27 cellular contexts compared by ENCODE assay signal in genomic region chr2:183204397-183204796, GRCh38.
"Had no signal": no experiment of that assay in that cellular context is flagged by ENCODE, and none has a peak within 500 bp of the region (broad histone marks: within the 10 kb centered on the region; RNA-seq: fewer than 3 reads in every experiment).

No MANE protein-coding gene starts in this region.

- DNase-seq: activated CD4-positive, alpha-beta T cell treated with anti-CD3 and anti-CD28 coated beads for 36 hours; activated CD4-positive, alpha-beta T cell treated with anti-CD3 and anti-CD28 coated beads, Interleukin-2, amount 10 ng/mL, durations not matched to agents 7 days and 5 days; activated CD4-positive, alpha-beta T cell treated with anti-CD3 and anti-CD28 coated beads, Interleukin-2, amount 50 U/mL, for 48 hours; activated CD8-positive, alpha-beta T cell treated with anti-CD3 and anti-CD28 coated beads, Interleukin-2, amount 10 ng/mL, durations not matched to agents 7 days and 5 days; activated gamma-delta T cell; activated naive CD4-positive, alpha-beta T cell treated with Interleukin-2 at 50 U/mL for 16 hours; activated naive CD8-positive, alpha-beta T cell treated with anti-CD3 and anti-CD28 coated beads, Interleukin-2, amount 10 ng/mL, durations not matched to agents 7 days and 5 days; activated T-cell treated with anti-CD3 and anti-CD28 coated beads, Interleukin-2, amount 50 U/mL, for 24 hours; amygdala; NCI-H1105; NCI-H1417 treated with DMSO at 0.1 percent for 48 hours; NCI-H187 treated with DMSO at 0.1 percent for 48 hours; NCI-H2081 treated with DMSO at 0.1 percent for 48 hours; NCI-H345; NCI-H524 treated with DMSO at 0.1 percent for 48 hours; NCI-H748 treated with DMSO at 0.1 percent for 48 hours; NK-92 treated with Interleukin-12 subunit alpha and Interleukin-12 subunit beta, amount 100 ng/mL, for 24 hours; SHP77; SK-N-SH had no signal

- H3K9me3 ChIP-seq: ascending aorta, SJSA1 had no signal

- H3K4me1 Mint-ChIP-seq: activated CD4-positive, alpha-beta T cell treated with anti-CD3 and anti-CD28 coated beads for 36 hours; activated CD4-positive, alpha-beta T cell treated with anti-CD3 and anti-CD28 coated beads, Interleukin-2, amount 10 ng/mL, durations not matched to agents 7 days and 5 days; activated naive CD4-positive, alpha-beta T cell treated with anti-CD3 and anti-CD28 coated beads, Interleukin-2, amount 50 U/mL, for 24 hours; activated naive CD8-positive, alpha-beta T cell treated with anti-CD3 and anti-CD28 coated beads, Interleukin-2, amount 10 ng/mL, durations not matched to agents 7 days and 5 days had no signal

- H3K4me1 ChIP-seq: ascending aorta had no signal

- H3K4me3 ChIP-seq: ascending aorta, cardiac muscle cell, SJSA1 had no signal

- H3K9me3 Mint-ChIP-seq: activated CD4-positive, alpha-beta T cell treated with anti-CD3 and anti-CD28 coated beads, Interleukin-2, amount 10 ng/mL, durations not matched to agents 7 days and 5 days; activated naive CD4-positive, alpha-beta T cell treated with anti-CD3 and anti-CD28 coated beads, Interleukin-2, amount 50 U/mL, for 24 hours had no signal

- H3K9me2 ChIP-seq: SK-N-SH had no signal

- H3K9ac ChIP-seq: SK-N-SH had no signal

- H3K4me3 Mint-ChIP-seq: activated CD4-positive, alpha-beta T cell treated with anti-CD3 and anti-CD28 coated beads for 36 hours; activated CD4-positive, alpha-beta T cell treated with anti-CD3 and anti-CD28 coated beads, Interleukin-2, amount 10 ng/mL, durations not matched to agents 7 days and 5 days; activated CD8-positive, alpha-beta T cell treated with anti-CD3 and anti-CD28 coated beads, Interleukin-2, amount 10 ng/mL, durations not matched to agents 7 days and 5 days; activated naive CD4-positive, alpha-beta T cell treated with anti-CD3 and anti-CD28 coated beads, Interleukin-2, amount 50 U/mL, for 24 hours; activated naive CD8-positive, alpha-beta T cell treated with anti-CD3 and anti-CD28 coated beads, Interleukin-2, amount 10 ng/mL, durations not matched to agents 7 days and 5 days; activated T-cell treated with anti-CD3 and anti-CD28 coated beads, Interleukin-2, amount 50 U/mL, for 24 hours; T-helper 1 cell treated with Interleukin-12 subunit alpha and Interleukin-12 subunit beta and Interleukin-4 antibody, amounts not matched to agents 30 μg/mL and 1 μg/mL, for 36 hours; T-helper 2 cell treated with Interferon-gamma antibody and Interleukin-4, amounts not matched to agents 5 μg/mL and 100 μg/mL, for 36 hours had no signal

- H3K27ac Mint-ChIP-seq: activated CD4-positive, alpha-beta T cell treated with anti-CD3 and anti-CD28 coated beads for 36 hours; activated CD4-positive, alpha-beta T cell treated with anti-CD3 and anti-CD28 coated beads, Interleukin-2, amount 10 ng/mL, durations not matched to agents 7 days and 5 days; activated CD8-positive, alpha-beta T cell treated with anti-CD3 and anti-CD28 coated beads, Interleukin-2, amount 10 ng/mL, durations not matched to agents 7 days and 5 days; activated naive CD4-positive, alpha-beta T cell treated with anti-CD3 and anti-CD28 coated beads, Interleukin-2, amount 50 U/mL, for 24 hours; activated naive CD8-positive, alpha-beta T cell treated with anti-CD3 and anti-CD28 coated beads, Interleukin-2, amount 10 ng/mL, durations not matched to agents 7 days and 5 days; activated T-cell treated with anti-CD3 and anti-CD28 coated beads, Interleukin-2, amount 50 U/mL, for 24 hours; activated T-helper 2 cell treated with anti-CD3 and anti-CD28 coated beads, Interferon-gamma antibody, Interleukin-2, Interleukin-4, amounts not matched to agents 10 μg/mL and 5 μg/mL and 100 μg/mL, durations not matched to agents 14 hours and 24 hours and 36 hours; T-helper 1 cell treated with Interleukin-12 subunit alpha and Interleukin-12 subunit beta and Interleukin-4 antibody, amounts not matched to agents 30 μg/mL and 1 μg/mL, for 36 hours; T-helper 2 cell treated with Interferon-gamma antibody and Interleukin-4, amounts not matched to agents 5 μg/mL and 100 μg/mL, for 36 hours had no signal

- H3K27ac ChIP-seq: ascending aorta, cardiac muscle cell, SJSA1 had no signal

- ATAC-seq: activated CD4-positive, alpha-beta T cell treated with anti-CD3 and anti-CD28 coated beads for 36 hours; activated CD4-positive, CD25-positive, alpha-beta regulatory T cell treated with anti-CD3 and anti-CD28 coated beads, Interleukin-2, amount 50 U/mL, for 24 hours; activated CD8-positive, alpha-beta T cell treated with anti-CD3 and anti-CD28 coated beads, Interleukin-2, amount 10 ng/mL, durations not matched to agents 7 days and 5 days had no signal

- H3K4me2 ChIP-seq: SK-N-SH had no signal

- H3K27me3 Mint-ChIP-seq: activated CD4-positive, alpha-beta T cell treated with anti-CD3 and anti-CD28 coated beads for 36 hours; activated CD4-positive, alpha-beta T cell treated with anti-CD3 and anti-CD28 coated beads, Interleukin-2, amount 10 ng/mL, durations not matched to agents 7 days and 5 days; activated naive CD4-positive, alpha-beta T cell treated with anti-CD3 and anti-CD28 coated beads, Interleukin-2, amount 50 U/mL, for 24 hours; activated naive CD8-positive, alpha-beta T cell treated with anti-CD3 and anti-CD28 coated beads, Interleukin-2, amount 10 ng/mL, durations not matched to agents 7 days and 5 days; activated T-cell treated with anti-CD3 and anti-CD28 coated beads, Interleukin-2, amount 50 U/mL, for 24 hours had no signal

- H3K27me3 ChIP-seq: ascending aorta, cardiac muscle cell, SJSA1 had no signal

- H3K36me3 ChIP-seq: ascending aorta, cardiac muscle cell, SJSA1 had no signal
